6 cellular contexts compared by ENCODE assay signal in the genomic region with DNA sequence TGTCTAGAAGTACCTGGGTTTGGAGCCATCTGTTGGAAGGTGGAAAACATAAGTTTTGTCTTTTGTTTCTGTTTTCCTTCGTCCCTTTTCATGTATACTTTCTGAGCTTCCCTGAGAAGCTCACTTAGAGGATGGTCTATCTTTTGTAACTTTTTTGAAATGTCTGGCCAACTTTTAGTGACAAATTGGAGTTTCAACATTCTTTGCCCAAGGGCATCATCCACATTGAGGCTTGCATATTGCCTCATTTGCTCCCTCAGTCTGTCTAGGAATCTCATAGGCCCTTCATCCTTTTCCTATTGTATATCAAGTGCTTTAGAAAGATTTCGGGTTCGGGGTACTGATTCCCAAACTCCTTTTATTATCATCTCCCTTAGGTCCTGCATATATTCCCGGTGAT.
A peak's percentile ranks its signal among the peaks of the same experiment; 100 is the strongest.
DNase-seq lines count a peak whose midpoint lies in the region; ATAC-seq and TF ChIP-seq lines count a peak whose summit lies in the region.
"Not testable (repeated sequence)": the region's sequence is repeated elsewhere in the genome, so short reads cannot be mapped to it uniquely, and the experiment has no call there.

No MANE protein-coding gene starts in this region.

- ATAC-seq in activated T-cell treated with anti-CD3 and anti-CD28 coated beads, Interleukin-2, amount 50 U/mL, for 72 hours (replicated peaks in 1 of 2) = not testable (repeated sequence)

- not testable (repeated sequence) for TF ChIP-seq CTCF in MCF 10A (IDR thresholded peaks at IDR 0.05; ENCODE audit: unreplicated experiment)
- peak; percentile 3 for TF ChIP-seq CTCF in epithelial cell of proximal tubule (conservative IDR thresholded peaks at IDR 0.05; ENCODE audit: low read depth, low read length)

- not testable (repeated sequence) for BruUV-seq in MCF 10A (replicated peaks; lab: Mats Ljungman, UMichigan)

- not testable (repeated sequence) for H3K27me3 Mint-ChIP-seq in activated T-cell treated with anti-CD3 and anti-CD28 coated beads, Interleukin-2, amount 50 U/mL, for 72 hours (ENCODE audit: low read depth); MCF 10A (ENCODE audit: insufficient read depth, unreplicated experiment)

- CTCF ChIA-PET in MCF 10A (lab: Yijun Ruan, JAX) = interaction anchor here (0.9 to 1.4 kb wide), 2 partner anchors 14 to 226 kb away, joined by 3 to 4 read pairs; no protein-coding TSS in a partner anchor

- not testable (repeated sequence) for H3K4me1 Mint-ChIP-seq in activated T-cell treated with anti-CD3 and anti-CD28 coated beads, Interleukin-2, amount 50 U/mL, for 72 hours (ENCODE audit: low read depth); MCF 10A (ENCODE audit: insufficient read depth, unreplicated experiment)

- H3K4me3 ChIP-seq in epithelial cell of proximal tubule (ENCODE audit: low read depth, low read length) = not testable (repeated sequence)

- POLR2A ChIA-PET in MCF 10A (lab: Yijun Ruan, JAX) = interaction anchor here (0.7 kb wide), 1 partner anchor 99 kb away, joined by 3 read pairs; no protein-coding TSS in a partner anchor

- DNase-seq in GM04504 (ENCODE audit: low read depth) = peak; percentile 11
- peak; percentile 17 for DNase-seq in M059J (ENCODE audit: low read depth)
- DNase-seq in activated T-cell treated with anti-CD3 and anti-CD28 coated beads, Interleukin-2, amount 50 U/mL, for 72 hours; epithelial cell of proximal tubule (ENCODE audit: low read depth): not testable (repeated sequence)
- DNase-seq in MCF 10A (ENCODE audit: unreplicated experiment) = peak; percentile 30
- DNase-seq in fibroblast of gingiva (ENCODE audit: low read depth) = peak; percentile 31

- intact Hi-C loops in MCF 10A (cut with micrococcal nuclease) = not testable (repeated sequence)

- H3K9me3 Mint-ChIP-seq in activated T-cell treated with anti-CD3 and anti-CD28 coated beads, Interleukin-2, amount 50 U/mL, for 72 hours; MCF 10A (ENCODE audit: unreplicated experiment): not testable (repeated sequence)

- H3K27ac Mint-ChIP-seq in activated T-cell treated with anti-CD3 and anti-CD28 coated beads, Interleukin-2, amount 50 U/mL, for 72 hours = peak overlapping the region; percentile 11
- not testable (repeated sequence) for H3K27ac Mint-ChIP-seq in MCF 10A (ENCODE audit: low read depth, unreplicated experiment)

- not testable (repeated sequence) for H3K36me3 Mint-ChIP-seq in activated T-cell treated with anti-CD3 and anti-CD28 coated beads, Interleukin-2, amount 50 U/mL, for 72 hours (ENCODE audit: insufficient read depth in 2 of 2); MCF 10A (ENCODE audit: insufficient read depth, unreplicated experiment)

- not testable (repeated sequence) for H3K4me3 Mint-ChIP-seq in activated T-cell treated with anti-CD3 and anti-CD28 coated beads, Interleukin-2, amount 50 U/mL, for 72 hours; MCF 10A (ENCODE audit: unreplicated experiment)
